Comparison of ENCODE assay signal across 9 cellular contexts in the genomic region with DNA sequence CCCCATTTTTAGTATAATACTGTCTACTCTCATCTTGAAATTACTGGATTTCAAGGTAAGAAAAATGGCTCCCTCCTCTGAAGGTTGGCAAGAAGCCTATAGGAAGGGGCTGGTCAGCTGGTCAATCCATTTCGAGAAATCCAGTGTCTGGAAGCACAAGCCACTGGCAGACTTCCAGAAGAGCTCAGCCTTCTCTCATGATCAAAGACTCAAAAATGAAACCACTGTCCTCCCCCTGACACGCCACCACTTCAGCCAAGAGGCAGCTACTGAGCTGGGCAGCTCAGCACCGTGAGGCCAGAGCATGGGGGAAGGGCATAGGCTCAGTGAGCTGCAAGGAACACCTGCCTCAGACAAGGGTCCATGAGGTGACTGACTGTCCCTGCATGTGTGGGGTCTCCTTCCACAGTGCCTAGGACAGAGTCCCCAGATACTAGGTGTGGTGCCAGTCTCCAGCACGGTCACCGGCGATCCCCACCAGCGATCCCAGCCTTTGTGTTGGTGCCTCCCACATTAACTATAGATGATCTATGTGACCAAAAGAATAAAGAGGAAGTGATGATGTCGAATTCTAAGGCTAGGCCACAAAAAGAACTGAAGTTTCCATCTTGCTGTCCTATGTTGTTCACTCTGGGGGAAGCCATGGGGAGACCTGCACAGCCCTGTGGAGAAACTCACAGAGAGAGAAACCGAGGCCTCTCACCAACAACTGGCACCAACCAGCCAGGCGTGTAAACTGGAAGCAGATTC.
DNase-seq lines count a peak whose midpoint lies in the region; ATAC-seq lines count a peak whose summit lies in the region.
"Had no signal": no experiment of that assay in that cellular context is flagged by ENCODE, and none has a peak within 500 bp of the region (broad histone marks: within the 10 kb centered on the region; RNA-seq: fewer than 3 reads in every experiment).

No MANE protein-coding gene starts in this region.

- DNase-seq in ELR (ENCODE audit: low read depth) = peak; percentile 28
- DNase-seq in SHP77 (lab: John Stamatoyannopoulos, UW) = peak; percentile 91
- peak; percentile 94 for DNase-seq in glomerular visceral epithelial cell (ENCODE audit: extremely low spot score)
- DNase-seq in ecto neural progenitor cell (ENCODE audit: low spot score) = no peak
- DNase-seq: mesendoderm had no signal

- peaks cover 15% of the 10 kb centered on the region for H3K4me1 ChIP-seq in rectal smooth muscle tissue (ENCODE audit: control insufficient read depth, insufficient read depth, low read length)

- no peaks in the 10 kb centered on the region for H3K27me3 ChIP-seq in rectal smooth muscle tissue (ENCODE audit: control insufficient read depth, insufficient read depth, low read length)

- no peak overlapping the region for H3K4me3 ChIP-seq in rectal smooth muscle tissue (ENCODE audit: low read length)

- no peak overlapping the region for H3K9ac ChIP-seq in rectal smooth muscle tissue (ENCODE audit: low read length)

- ATAC-seq in GM18870 (IDR thresholded peaks at IDR 0.05; ENCODE audit: unreplicated experiment) = no peak
- no peak for ATAC-seq in GM18520 (IDR thresholded peaks at IDR 0.05; ENCODE audit: unreplicated experiment)
- no peak for ATAC-seq in HG02840 (IDR thresholded peaks at IDR 0.05; ENCODE audit: low FRiP score, unreplicated experiment)

- no peaks in the 10 kb centered on the region for H3K36me3 ChIP-seq in rectal smooth muscle tissue (ENCODE audit: control insufficient read depth, insufficient read depth, low read length)

- peak overlapping the region; percentile 21 for H3K27ac ChIP-seq in rectal smooth muscle tissue (ENCODE audit: low read depth, low read length)
